In genomic region chr3:171469376-171469775, GRCh38 we compare ENCODE assay signal across 4 cellular contexts.
A peak's percentile ranks its signal among the peaks of the same experiment; 100 is the strongest.
TF ChIP-seq lines count a peak whose summit lies in the region.

No MANE protein-coding gene starts in this region.

TF ChIP-seq in SK-N-SH, 30 proteins besides CTCF, POLR2A, EP300 and RAD21 (continues in another document):
- TF ChIP-seq YY1 (IDR thresholded peaks at IDR 0.05; ENCODE audit: low read depth) = no peak
- TF ChIP-seq FOSL2 (IDR thresholded peaks at IDR 0.05; ENCODE audit: borderline replicate concordance, low read depth) = no peak
- no peak for TF ChIP-seq TEAD4 (IDR thresholded peaks at IDR 0.05; ENCODE audit: borderline replicate concordance, insufficient read depth)
- TF ChIP-seq CHD2 (IDR thresholded peaks at IDR 0.05; ENCODE audit: low read length, partially characterized antibody) = no peak
- no peak for TF ChIP-seq TCF12 (IDR thresholded peaks at IDR 0.05)
- no peak for TF ChIP-seq REST (IDR thresholded peaks at IDR 0.05; ENCODE audit: low read depth, low read length)
- TF ChIP-seq MEF2A (IDR thresholded peaks at IDR 0.05; ENCODE audit: borderline replicate concordance, low read depth) = no peak
- no peak for TF ChIP-seq POLR2AphosphoS5 (IDR thresholded peaks at IDR 0.05; ENCODE audit: low read depth, low read length)
- TF ChIP-seq RXRA (IDR thresholded peaks at IDR 0.05; ENCODE audit: borderline replicate concordance, low read depth) = no peak
- no peak for TF ChIP-seq FOXJ3 (CRISPR knock-in tag; IDR thresholded peaks at IDR 0.05)
- no peak for TF ChIP-seq IRF3 (IDR thresholded peaks at IDR 0.05; ENCODE audit: low read depth, low read length)
- no peak for TF ChIP-seq NFIC (IDR thresholded peaks at IDR 0.05; ENCODE audit: borderline replicate concordance)
- no peak for TF ChIP-seq SIN3A (IDR thresholded peaks at IDR 0.05; ENCODE audit: borderline replicate concordance, low read depth, low read length)

TF ChIP-seq in SK-N-SH treated with all-trans-retinoic acid at 6 μM for 48 hours, 23 proteins besides CTCF, POLR2A, EP300 and RAD21 (continues in another document):
- TF ChIP-seq ZNF8 (CRISPR knock-in tag; IDR thresholded peaks at IDR 0.05) (no peak), POU6F1 (CRISPR knock-in tag; IDR thresholded peaks at IDR 0.05; ENCODE audit: borderline replicate concordance, low read depth) (no peak), CSRNP3 (CRISPR knock-in tag; IDR thresholded peaks at IDR 0.05) (no peak), TOX (CRISPR knock-in tag; IDR thresholded peaks at IDR 0.05; ENCODE audit: borderline replicate concordance) (no peak), RARB (CRISPR knock-in tag; IDR thresholded peaks at IDR 0.05) (no peak), ZFP3 (CRISPR knock-in tag; IDR thresholded peaks at IDR 0.05) (no peak), ESRRG (CRISPR knock-in tag; IDR thresholded peaks at IDR 0.05) (no peak), PPARA (CRISPR knock-in tag; IDR thresholded peaks at IDR 0.05; ENCODE audit: borderline replicate concordance) (no peak), OSR1 (CRISPR knock-in tag; IDR thresholded peaks at IDR 0.05) (no peak), ZNF70 (CRISPR knock-in tag; IDR thresholded peaks at IDR 0.05) (no peak), BACH2 (CRISPR knock-in tag; IDR thresholded peaks at IDR 0.05; ENCODE audit: borderline replicate concordance) (no peak), SNAI2 (CRISPR knock-in tag; IDR thresholded peaks at IDR 0.05) (no peak), ZC3H10 (CRISPR knock-in tag; IDR thresholded peaks at IDR 0.05) (no peak), ZFP30 (CRISPR knock-in tag; IDR thresholded peaks at IDR 0.05) (no peak), TCF4 (CRISPR knock-in tag; IDR thresholded peaks at IDR 0.05; ENCODE audit: borderline replicate concordance) (no peak)

TF ChIP-seq in K562, 482 proteins besides CTCF, POLR2A, EP300 and RAD21 (continues in another document):
- TF ChIP-seq E2F8 (IDR thresholded peaks at IDR 0.05; ENCODE audit: low read depth, partially characterized antibody) (no peak), L3MBTL2 (IDR thresholded peaks at IDR 0.05) (peak; percentile 65)

TF ChIP-seq in GM23338, 12 proteins besides CTCF, POLR2A, EP300 and RAD21:
- TF ChIP-seq CREB1 (CRISPR knock-in tag; IDR thresholded peaks at IDR 0.05; ENCODE audit: low read depth) = no peak
- TF ChIP-seq ZNF114 (CRISPR knock-in tag; IDR thresholded peaks at IDR 0.05) = no peak
- no peak for TF ChIP-seq NANOG (IDR thresholded peaks at IDR 0.05; ENCODE audit: borderline replicate concordance)
- TF ChIP-seq ETS1 (IDR thresholded peaks at IDR 0.05) = no peak
- TF ChIP-seq JUNB (IDR thresholded peaks at IDR 0.05; ENCODE audit: unreplicated experiment) = no peak
- no peak for TF ChIP-seq ZNF331 (CRISPR knock-in tag; IDR thresholded peaks at IDR 0.05; ENCODE audit: low read depth)
